1 cellular context compared by ENCODE assay signal in the genomic region with DNA sequence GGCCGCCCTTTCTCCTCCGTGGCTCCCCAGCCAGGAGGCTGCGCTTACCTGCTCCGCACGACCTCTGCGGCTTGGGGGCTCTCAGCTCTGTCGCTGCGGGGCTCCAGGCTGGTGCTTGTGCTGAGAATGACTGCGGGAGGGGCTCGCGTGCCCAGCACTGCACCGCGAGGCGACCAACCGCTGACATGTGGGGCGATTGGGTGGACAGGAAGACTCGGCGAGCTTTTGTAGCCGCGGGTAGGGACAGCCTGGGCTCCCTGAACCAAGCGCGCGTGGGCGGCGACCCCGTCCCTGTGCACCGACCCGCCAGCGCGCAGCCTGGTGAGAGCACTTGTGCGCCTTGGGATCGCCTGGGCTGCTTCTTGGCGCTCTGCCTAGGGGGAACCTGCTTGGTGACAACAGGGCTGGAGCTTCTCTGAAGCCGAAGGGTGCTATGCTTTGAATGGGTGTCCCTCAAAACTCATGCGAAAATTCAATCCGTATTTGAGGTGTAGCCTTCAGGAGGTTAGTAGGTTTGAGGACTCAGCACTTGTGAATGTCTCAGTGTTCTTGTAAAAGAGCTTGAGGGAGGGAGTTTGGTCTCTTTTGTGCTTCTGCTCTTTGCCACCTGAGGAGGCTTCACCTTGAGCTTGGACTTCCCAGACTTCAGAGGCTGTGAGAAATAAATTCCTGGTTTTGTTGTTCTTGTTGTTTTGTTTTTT.
TF ChIP-seq lines count a peak whose summit lies in the region.

No MANE protein-coding gene starts in this region.

TF ChIP-seq in GM23338, 12 proteins besides CTCF, POLR2A, EP300 and RAD21 (continued from another document):
- TF ChIP-seq, protein P1, sequence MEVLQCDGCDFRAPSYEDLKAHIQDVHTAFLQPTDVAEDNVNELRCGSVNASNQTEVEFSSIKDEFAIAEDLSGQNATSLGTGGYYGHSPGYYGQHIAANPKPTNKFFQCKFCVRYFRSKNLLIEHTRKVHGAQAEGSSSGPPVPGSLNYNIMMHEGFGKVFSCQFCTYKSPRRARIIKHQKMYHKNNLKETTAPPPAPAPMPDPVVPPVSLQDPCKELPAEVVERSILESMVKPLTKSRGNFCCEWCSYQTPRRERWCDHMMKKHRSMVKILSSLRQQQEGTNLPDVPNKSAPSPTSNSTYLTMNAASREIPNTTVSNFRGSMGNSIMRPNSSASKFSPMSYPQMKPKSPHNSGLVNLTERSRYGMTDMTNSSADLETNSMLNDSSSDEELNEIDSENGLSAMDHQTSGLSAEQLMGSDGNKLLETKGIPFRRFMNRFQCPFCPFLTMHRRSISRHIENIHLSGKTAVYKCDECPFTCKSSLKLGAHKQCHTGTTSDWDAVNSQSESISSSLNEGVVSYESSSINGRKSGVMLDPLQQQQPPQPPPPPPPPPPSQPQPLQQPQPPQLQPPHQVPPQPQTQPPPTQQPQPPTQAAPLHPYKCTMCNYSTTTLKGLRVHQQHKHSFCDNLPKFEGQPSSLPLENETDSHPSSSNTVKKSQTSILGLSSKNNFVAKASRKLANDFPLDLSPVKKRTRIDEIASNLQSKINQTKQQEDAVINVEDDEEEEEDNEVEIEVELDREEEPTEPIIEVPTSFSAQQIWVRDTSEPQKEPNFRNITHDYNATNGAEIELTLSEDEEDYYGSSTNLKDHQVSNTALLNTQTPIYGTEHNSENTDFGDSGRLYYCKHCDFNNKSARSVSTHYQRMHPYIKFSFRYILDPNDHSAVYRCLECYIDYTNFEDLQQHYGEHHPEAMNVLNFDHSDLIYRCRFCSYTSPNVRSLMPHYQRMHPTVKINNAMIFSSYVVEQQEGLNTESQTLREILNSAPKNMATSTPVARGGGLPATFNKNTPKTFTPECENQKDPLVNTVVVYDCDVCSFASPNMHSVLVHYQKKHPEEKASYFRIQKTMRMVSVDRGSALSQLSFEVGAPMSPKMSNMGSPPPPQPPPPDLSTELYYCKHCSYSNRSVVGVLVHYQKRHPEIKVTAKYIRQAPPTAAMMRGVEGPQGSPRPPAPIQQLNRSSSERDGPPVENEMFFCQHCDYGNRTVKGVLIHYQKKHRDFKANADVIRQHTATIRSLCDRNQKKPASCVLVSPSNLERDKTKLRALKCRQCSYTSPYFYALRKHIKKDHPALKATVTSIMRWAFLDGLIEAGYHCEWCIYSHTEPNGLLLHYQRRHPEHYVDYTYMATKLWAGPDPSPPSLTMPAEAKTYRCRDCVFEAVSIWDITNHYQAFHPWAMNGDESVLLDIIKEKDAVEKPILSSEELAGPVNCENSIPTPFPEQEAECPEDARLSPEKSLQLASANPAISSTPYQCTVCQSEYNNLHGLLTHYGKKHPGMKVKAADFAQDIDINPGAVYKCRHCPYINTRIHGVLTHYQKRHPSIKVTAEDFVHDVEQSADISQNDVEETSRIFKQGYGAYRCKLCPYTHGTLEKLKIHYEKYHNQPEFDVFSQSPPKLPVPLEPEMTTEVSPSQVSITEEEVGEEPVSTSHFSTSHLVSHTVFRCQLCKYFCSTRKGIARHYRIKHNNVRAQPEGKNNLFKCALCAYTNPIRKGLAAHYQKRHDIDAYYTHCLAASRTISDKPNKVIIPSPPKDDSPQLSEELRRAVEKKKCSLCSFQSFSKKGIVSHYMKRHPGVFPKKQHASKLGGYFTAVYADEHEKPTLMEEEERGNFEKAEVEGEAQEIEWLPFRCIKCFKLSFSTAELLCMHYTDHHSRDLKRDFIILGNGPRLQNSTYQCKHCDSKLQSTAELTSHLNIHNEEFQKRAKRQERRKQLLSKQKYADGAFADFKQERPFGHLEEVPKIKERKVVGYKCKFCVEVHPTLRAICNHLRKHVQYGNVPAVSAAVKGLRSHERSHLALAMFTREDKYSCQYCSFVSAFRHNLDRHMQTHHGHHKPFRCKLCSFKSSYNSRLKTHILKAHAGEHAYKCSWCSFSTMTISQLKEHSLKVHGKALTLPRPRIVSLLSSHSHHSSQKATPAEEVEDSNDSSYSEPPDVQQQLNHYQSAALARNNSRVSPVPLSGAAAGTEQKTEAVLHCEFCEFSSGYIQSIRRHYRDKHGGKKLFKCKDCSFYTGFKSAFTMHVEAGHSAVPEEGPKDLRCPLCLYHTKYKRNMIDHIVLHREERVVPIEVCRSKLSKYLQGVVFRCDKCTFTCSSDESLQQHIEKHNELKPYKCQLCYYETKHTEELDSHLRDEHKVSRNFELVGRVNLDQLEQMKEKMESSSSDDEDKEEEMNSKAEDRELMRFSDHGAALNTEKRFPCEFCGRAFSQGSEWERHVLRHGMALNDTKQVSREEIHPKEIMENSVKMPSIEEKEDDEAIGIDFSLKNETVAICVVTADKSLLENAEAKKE (CRISPR knock-in tag; IDR thresholded peaks at IDR 0.05), result no peak
- no peak for TF ChIP-seq NANOG (IDR thresholded peaks at IDR 0.05; ENCODE audit: borderline replicate concordance)
